Comparison of ENCODE assay signal across 7 cellular contexts in genomic region chr13:40668335-40668734, GRCh38. TPM values are rescaled to one million over a fixed set of nuclear protein-coding genes. Genes with fewer than 3 reads are reported as not detected.
A peak's percentile ranks its signal among the peaks of the same experiment; 100 is the strongest.
DNase-seq lines count a peak whose midpoint lies in the region; ATAC-seq and TF ChIP-seq lines count a peak whose summit lies in the region.

No MANE protein-coding gene starts in this region.

- peaks cover 10% of the 10 kb centered on the region for H3K4me1 Mint-ChIP-seq in T-helper 17 cell
- H3K4me1 Mint-ChIP-seq in endothelial cell (ENCODE audit: unreplicated experiment), result peaks cover 30% of the 10 kb centered on the region
- H3K4me1 Mint-ChIP-seq in neural crest cell, result peaks cover 32% of the 10 kb centered on the region

- H3K9me3 ChIP-seq in T-helper 17 cell (ENCODE audit: control insufficient read depth, low read length, poor library complexity, severe bottlenecking), result no peaks in the 10 kb centered on the region

- peak overlapping the region; percentile 93 for H3K4me3 Mint-ChIP-seq in T-helper 17 cell
- H3K4me3 Mint-ChIP-seq in endothelial cell (ENCODE audit: unreplicated experiment), result peak overlapping the region; percentile 96
- H3K4me3 Mint-ChIP-seq in neural crest cell, result peak overlapping the region; percentile 89

- H3K9me3 Mint-ChIP-seq in endothelial cell (ENCODE audit: unreplicated experiment), result no peaks in the 10 kb centered on the region
- H3K9me3 Mint-ChIP-seq in neural crest cell, result no peaks in the 10 kb centered on the region

- no peak overlapping the region for H3K4me3 ChIP-seq in H7 (ENCODE audit: insufficient read depth, low read depth, low read length)

- H3K36me3 Mint-ChIP-seq in T-helper 17 cell (ENCODE audit: low read depth), result peaks cover 2% of the 10 kb centered on the region
- peaks cover 6% of the 10 kb centered on the region for H3K36me3 Mint-ChIP-seq in endothelial cell (ENCODE audit: low read depth, unreplicated experiment)
- H3K36me3 Mint-ChIP-seq in neural crest cell (ENCODE audit: low read depth), result no peaks in the 10 kb centered on the region

- H3K27me3 Mint-ChIP-seq in T-helper 17 cell (no peaks in the 10 kb centered on the region), endothelial cell (ENCODE audit: unreplicated experiment) (peaks cover 11% of the 10 kb centered on the region), neural crest cell (ENCODE audit: low read depth) (peaks cover 32% of the 10 kb centered on the region)

- H3K27me3 ChIP-seq in H7 (ENCODE audit: control insufficient read depth, insufficient read depth, low read length), result no peaks in the 10 kb centered on the region

- peak; percentile 51 for TF ChIP-seq CTCF in endothelial cell (IDR thresholded peaks at IDR 0.05; ENCODE audit: unreplicated experiment)
- peak; percentile 53 for TF ChIP-seq CTCF in neural crest cell (conservative IDR thresholded peaks at IDR 0.05)

- peak overlapping the region; percentile 88 for H3K27ac Mint-ChIP-seq in T-helper 17 cell
- H3K27ac Mint-ChIP-seq in endothelial cell (ENCODE audit: unreplicated experiment), result peak overlapping the region; percentile 45
- no peak overlapping the region for H3K27ac Mint-ChIP-seq in neural crest cell (ENCODE audit: unreplicated experiment)

- DNase-seq in H7 (peak; percentile 81), T-helper 17 cell (peak in 1 of 3 donors; percentile 19), endothelial cell (ENCODE audit: low spot score) (peak; percentile 29), neural crest cell (ENCODE audit: low read depth, low spot score) (no peak), NCI-H2171 treated with DMSO at 0.1 percent for 48 hours (lab: John Stamatoyannopoulos, UW) (no peak), NCI-H226 (no peak)

- no peaks in the 10 kb centered on the region for H3K36me3 ChIP-seq in H7 (replicated peaks; ENCODE audit: control insufficient read depth, insufficient read depth, low read length)

- no peak for ATAC-seq in T-helper 17 cell
- no peak for ATAC-seq in HG03439 (IDR thresholded peaks at IDR 0.05; ENCODE audit: unreplicated experiment)

RNA-seq across cellular contexts. Expression of gene FOXO1, which starts 1.9 kb away (rescaled TPM):
- 24.3 and 34.0 TPM in 2 replicates for total RNA-seq in H7 (2014; rRNA removed; shearing (Covaris generic))
- total RNA-seq in T-helper 17 cell, result 10 to 100 TPM; 72.9 to 86.1 TPM
- 65.8 TPM for total RNA-seq in endothelial cell (ENCODE audit: unreplicated experiment)
- 8.9 and 10.8 TPM in 2 replicates for total RNA-seq in neural crest cell

Comparison
In these comparisons a context has a peak if more than half of its experiments do, and no peak if none do; other contexts are left out.
1. DNase-seq: peak in H7 (single experiment) and endothelial cell (single experiment); none in neural crest cell (single experiment), NCI-H2171 treated with DMSO at 0.1 percent for 48 hours (single experiment) and NCI-H226 (single experiment).
2. Peak in every context shown above with its lines, with median percentiles within 50 percentile points of each other: H3K4me3 Mint-ChIP-seq.